16 cellular contexts compared by ENCODE assay signal in the genomic region with DNA sequence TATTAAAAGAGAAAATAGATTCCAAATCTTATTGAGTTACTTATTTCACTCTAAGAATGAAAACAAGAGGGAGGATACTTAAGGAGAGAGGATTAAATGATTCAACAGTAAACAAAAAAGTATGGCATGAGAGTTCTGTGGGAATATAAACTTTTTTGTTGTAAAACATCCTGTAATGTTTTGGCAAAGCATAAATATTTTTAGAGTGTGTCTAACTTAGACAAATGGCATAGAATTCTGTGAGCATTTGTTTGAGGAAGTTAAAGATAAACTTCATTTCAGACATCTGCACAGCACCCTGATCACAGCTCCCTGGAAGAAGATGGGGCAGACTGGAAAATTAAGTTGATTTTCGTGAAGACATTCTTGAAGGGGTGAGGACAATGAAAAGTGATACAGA.
A peak's percentile ranks its signal among the peaks of the same experiment; 100 is the strongest.
DNase-seq lines count a peak whose midpoint lies in the region; ATAC-seq and TF ChIP-seq lines count a peak whose summit lies in the region.
"Had no signal": no experiment of that assay in that cellular context is flagged by ENCODE, and none has a peak within 500 bp of the region (broad histone marks: within the 10 kb centered on the region; RNA-seq: fewer than 3 reads in every experiment).

No MANE protein-coding gene starts in this region.

- no peak overlapping the region for H2AFZ ChIP-seq in mesenchymal stem cell (ENCODE audit: low read depth, low read length)

- no peak overlapping the region for H2BK5ac ChIP-seq in mesenchymal stem cell (ENCODE audit: low read depth, low read length, poor library complexity, severe bottlenecking)

- no peak overlapping the region for H2BK15ac ChIP-seq in mesenchymal stem cell (ENCODE audit: low read depth, poor library complexity, severe bottlenecking)

- intact Hi-C loops in stomach (cut with DNase I; ENCODE audit: low total_unique reads) = no loop called here
- intact Hi-C loops in body of pancreas (cut with DNase I) = no loop called here

- no peak overlapping the region for H3K27ac ChIP-seq in mesenchymal stem cell (ENCODE audit: low read length, poor library complexity, severe bottlenecking)
- no peak overlapping the region for H3K27ac ChIP-seq in stomach
- H3K27ac ChIP-seq in body of pancreas = no peak overlapping the region
- H3K27ac ChIP-seq: HL-60 had no signal

- no peaks in the 10 kb centered on the region for H3K27me3 ChIP-seq in mesenchymal stem cell (ENCODE audit: control insufficient read depth in 1 of 2, insufficient read depth in 1 of 2, low read length in 2 of 2)
- H3K27me3 ChIP-seq in stomach = no peaks in the 10 kb centered on the region
- H3K27me3 ChIP-seq in body of pancreas = no peaks in the 10 kb centered on the region

- TF ChIP-seq EP300 in stomach (IDR thresholded peaks at IDR 0.05) = no peak

- no peak overlapping the region for H2BK120ac ChIP-seq in mesenchymal stem cell (ENCODE audit: low read depth, low read length)

- H3K18ac ChIP-seq in mesenchymal stem cell (ENCODE audit: low read depth in 1 of 2, low read length in 2 of 2) = no peak overlapping the region

- no peak overlapping the region for H3K23ac ChIP-seq in mesenchymal stem cell (ENCODE audit: low read length in 2 of 2)

- H3K79me1 ChIP-seq in mesenchymal stem cell (replicated peaks; ENCODE audit: low read length, poor library complexity, severe bottlenecking) = peaks cover 8% of the 10 kb centered on the region

- TF ChIP-seq CTCF in AG10803 (conservative IDR thresholded peaks at IDR 0.05; ENCODE audit: low read length) (no peak), WI38 (IDR thresholded peaks at IDR 0.05; ENCODE audit: low read depth, low read length) (no peak), stomach (IDR thresholded peaks at IDR 0.05) (no peak), body of pancreas (IDR thresholded peaks at IDR 0.05) (no peak)

- ATAC-seq in body of pancreas = no peak

- no peak overlapping the region for H4K91ac ChIP-seq in mesenchymal stem cell (ENCODE audit: low read length)

- no peak for TF ChIP-seq POLR2A in stomach (IDR thresholded peaks at IDR 0.05)
- no peak for TF ChIP-seq POLR2A in body of pancreas (IDR thresholded peaks at IDR 0.05)

- DNase-seq in AG10803 (ENCODE audit: low read depth) = peak; percentile 6
- peak; percentile 66 for DNase-seq in KG1 (lab: John Stamatoyannopoulos, UW)
- peak; percentile 48 for DNase-seq in mesenchymal stem cell
- no peak for DNase-seq in stomach
- no peak for DNase-seq in hepatic stellate cell (ENCODE audit: low spot score)
- DNase-seq in body of pancreas = no peak
- DNase-seq: 8988T; C1 segment of cervical spinal cord; CD4-positive, alpha-beta T cell; DMS153; DMS79 treated with DMSO at 0.1 percent for 48 hours; GF-D8; HFFc6 had no signal

- H3K4me1 ChIP-seq in mesenchymal stem cell (ENCODE audit: control insufficient read depth, insufficient read depth, low read depth, low read length) (peaks cover 2% of the 10 kb centered on the region), stomach (no peaks in the 10 kb centered on the region), body of pancreas (no peaks in the 10 kb centered on the region)
- H3K4me1 ChIP-seq: HAP-1 had no signal

- no peak overlapping the region for H3K4me2 ChIP-seq in mesenchymal stem cell (ENCODE audit: low read length, poor library complexity, severe bottlenecking)

- H3K14ac ChIP-seq in mesenchymal stem cell (ENCODE audit: low read length in 2 of 2) = no peak overlapping the region

- H3K4ac ChIP-seq in mesenchymal stem cell (ENCODE audit: low read depth in 1 of 2, low read length in 2 of 2) = no peak overlapping the region

- H3K4me3 ChIP-seq in AG10803 (ENCODE audit: low read length) (no peak overlapping the region), WI38 (ENCODE audit: low read depth, low read length) (peak overlapping the region; percentile 17; the same call in 1 of the 2 replicates), mesenchymal stem cell (ENCODE audit: insufficient read depth in 1 of 2, low read depth in 1 of 2, low read length in 2 of 2) (no peak overlapping the region), stomach (no peak overlapping the region), body of pancreas (no peak overlapping the region)
- H3K4me3 ChIP-seq: HAP-1 had no signal

- no peak overlapping the region for H4K8ac ChIP-seq in mesenchymal stem cell (ENCODE audit: low read length)

- 25% methylated on average over 1 of the region's 1 CpG for WGBS in mesenchymal stem cell
- WGBS in stomach, 5 donors = 40 to 57% (median 44%) methylated on average over 1 of the region's 1 CpG
- 38 to 41% methylated on average over 1 of the region's 1 CpG for WGBS in body of pancreas, 2 donors

- H3K9me3 ChIP-seq in mesenchymal stem cell (ENCODE audit: control insufficient read depth, low read length) (no peaks in the 10 kb centered on the region), stomach (no peaks in the 10 kb centered on the region), body of pancreas (no peaks in the 10 kb centered on the region)
- H3K9me3 ChIP-seq: HAP-1 had no signal

- H2AK5ac ChIP-seq in mesenchymal stem cell (ENCODE audit: low read length, severe bottlenecking) = no peak overlapping the region

- H3K36me3 ChIP-seq in mesenchymal stem cell (ENCODE audit: control insufficient read depth in 1 of 2, insufficient read depth in 2 of 2, low read depth in 1 of 2, low read length in 2 of 2) (peaks cover 0 to 3% of the 10 kb centered on the region in 2 experiments), stomach (no peaks in the 10 kb centered on the region), body of pancreas (replicated peaks in 1 of 2; ENCODE audit: insufficient read depth in 1 of 2, low read depth in 2 of 2) (no peaks in the 10 kb centered on the region)
- H3K36me3 ChIP-seq: HAP-1 had no signal

- H3K9ac ChIP-seq in mesenchymal stem cell (ENCODE audit: low read length) = no peak overlapping the region

- no peak overlapping the region for H2BK12ac ChIP-seq in mesenchymal stem cell (ENCODE audit: low read length in 2 of 2)

Comparison
In these comparisons a context has a peak if more than half of its experiments do, and no peak if none do; other contexts are left out.
1. DNase-seq: peak in AG10803 (single experiment), KG1 (single experiment) and mesenchymal stem cell (single experiment); none in stomach (single experiment), hepatic stellate cell (single experiment) and body of pancreas (0 of 4).